Comparison of ENCODE assay signal across 6 cellular contexts in genomic region chr4:62415256-62415655, GRCh38.
"Had no signal": no experiment of that assay in that cellular context is flagged by ENCODE, and none has a peak within 500 bp of the region (broad histone marks: within the 10 kb centered on the region; RNA-seq: fewer than 3 reads in every experiment).

No MANE protein-coding gene starts in this region.

- H3K4me3 ChIP-seq: K562 had no signal

- DNase-seq: IMR-90, KBM-7 had no signal

- ATAC-seq: HepG2, K562 had no signal

- H3K27ac Mint-ChIP-seq: IgD-negative memory B cell had no signal

- H3K27ac ChIP-seq: HL-60 had no signal

- H3K27me3 Mint-ChIP-seq: IgD-negative memory B cell had no signal

- H3K36me3 Mint-ChIP-seq: IgD-negative memory B cell had no signal

- H3K4me3 Mint-ChIP-seq: IgD-negative memory B cell had no signal
